21 cellular contexts compared by ENCODE assay signal in genomic region chr3:128588147-128588546, GRCh38.
A peak's percentile ranks its signal among the peaks of the same experiment; 100 is the strongest.
DNase-seq lines count a peak whose midpoint lies in the region; ATAC-seq, FAIRE-seq and TF ChIP-seq lines count a peak whose summit lies in the region.
"Had no signal": no experiment of that assay in that cellular context is flagged by ENCODE, and none has a peak within 500 bp of the region (broad histone marks: within the 10 kb centered on the region; RNA-seq: fewer than 3 reads in every experiment).

No MANE protein-coding gene starts in this region.

- TF ChIP-seq CTCF in HEK293 (tag by site-specific recombination; IDR thresholded peaks at IDR 0.05) (no peak), K562 (IDR thresholded peaks at IDR 0.05 in 2 of 3, conservative IDR thresholded peaks at IDR 0.05 in 1 of 3; ENCODE audit: insufficient read depth in 2 of 3, low read depth in 1 of 3, low read length in 3 of 3) (no peak)

- no peak; the same call in 2 of the 3 replicates for ATAC-seq in K562
- ATAC-seq in GM21825 (IDR thresholded peaks at IDR 0.05; ENCODE audit: unreplicated experiment): no peak
- ATAC-seq in GM21381 (IDR thresholded peaks at IDR 0.05; ENCODE audit: unreplicated experiment): no peak
- ATAC-seq: GM23338 had no signal

- no peaks in the 10 kb centered on the region for H3K9me3 ChIP-seq in HEK293 (ENCODE audit: control insufficient read depth, insufficient read depth, low read depth, low read length)
- H3K9me3 ChIP-seq in K562 (replicated peaks; ENCODE audit: control insufficient read depth, insufficient read depth, low read depth, low read length): no peaks in the 10 kb centered on the region
- H3K9me3 ChIP-seq: SJSA1 had no signal

- H3K4me2 ChIP-seq in K562 (ENCODE audit: insufficient read depth, low read length): no peak overlapping the region
- H3K4me2 ChIP-seq: GM23338 had no signal

- no peaks in the 10 kb centered on the region for H3K4me1 ChIP-seq in HEK293 (ENCODE audit: control insufficient read depth, insufficient read depth, low read length)
- H3K4me1 ChIP-seq in K562 (replicated peaks in 1 of 2; ENCODE audit: control insufficient read depth in 2 of 2, insufficient read depth in 2 of 2, low read length in 2 of 2): peaks cover 14 to 23% of the 10 kb centered on the region in 2 experiments
- H3K4me1 ChIP-seq: SJSA1 had no signal

- WGBS in K562 (ENCODE audit: insufficient coverage, low coverage, missing lambda C conversion rate): 33% methylated on average over 10 of the region's 10 CpGs

- H4K20me1 ChIP-seq in K562 (replicated peaks; ENCODE audit: control insufficient read depth, insufficient read depth, low read length): no peaks in the 10 kb centered on the region

- no peak for TF ChIP-seq EP300 in K562 (IDR thresholded peaks at IDR 0.05; ENCODE audit: low read length)

- CTCF ChIA-PET in HEK293 (lab: Yijun Ruan, JAX): interaction anchor here (0.6 kb wide), 1 partner anchor 230 kb away, joined by 4 read pairs; no protein-coding TSS in a partner anchor
- CTCF ChIA-PET in K562 (lab: Yijun Ruan, JAX; ENCODE audit: low intra/inter-chr PET ratio): no interaction called here

- POLR2A ChIA-PET in HEK293 (lab: Yijun Ruan, JAX) (no interaction called here), K562 (lab: Yijun Ruan, JAX) (no interaction called here)

- H3K27ac ChIP-seq in HEK293 (ENCODE audit: extremely low read depth, low read depth, low read length): no peak overlapping the region
- H3K27ac ChIP-seq in K562 (ENCODE audit: extremely low read depth, low read depth, low read length): no peak overlapping the region
- H3K27ac ChIP-seq: SJSA1 had no signal

- DNase-seq in Kasumi-1 (lab: John Stamatoyannopoulos, UW) (peak; percentile 86 to 88), NOMO-1 treated with dmso at 0.1 percent for 144 hours (lab: John Stamatoyannopoulos, UW; ENCODE audit: unreplicated experiment) (peak; percentile 44), K562 (ENCODE audit: extremely low read depth in 1 of 4, low spot score in 3 of 4) (no peak), NCI-H748 (lab: John Stamatoyannopoulos, UW; ENCODE audit: unreplicated experiment) (no peak)
- no peak for DNase-seq in stimulated activated naive CD4-positive, alpha-beta T cell treated with Interleukin-2 at 50 U/mL for 16 hours (lab: John Stamatoyannopoulos, UW)
- DNase-seq: ACHN; C1 segment of cervical spinal cord; CD8-positive, alpha-beta memory T cell; DMS53; EL; HCEC 1CT; NCI-H1092; NCI-H1436 treated with DMSO at 0.1 percent for 48 hours; NCI-H2029; NCI-H774 had no signal

- no peak for FAIRE-seq in K562 (lab: Jason Lieb, UNC)
- FAIRE-seq: GM12892 had no signal

- no peaks in the 10 kb centered on the region for H3K79me2 ChIP-seq in K562 (ENCODE audit: control insufficient read depth, insufficient read depth, low read length)

- H3K36me3 ChIP-seq in HEK293 (ENCODE audit: control insufficient read depth in 2 of 2, insufficient read depth in 1 of 2, low read length in 2 of 2) (no peaks in the 10 kb centered on the region), K562 (ENCODE audit: control insufficient read depth, insufficient read depth, low read length) (no peaks in the 10 kb centered on the region)
- H3K36me3 ChIP-seq: SJSA1 had no signal

- no peak overlapping the region for H2AFZ ChIP-seq in K562 (ENCODE audit: low read depth, low read length)
- H2AFZ ChIP-seq: GM23338 had no signal

- in situ Hi-C loops in K562 (cut with MboI): no loop called here

- no peaks in the 10 kb centered on the region for H3K9me1 ChIP-seq in K562 (ENCODE audit: control insufficient read depth, insufficient read depth, low read length)

- no peak for TF ChIP-seq RAD21 in K562 (CRISPR knock-in tag; conservative IDR thresholded peaks at IDR 0.05 in 1 of 2, IDR thresholded peaks at IDR 0.05 in 1 of 2)

- no peak for TF ChIP-seq POLR2A in K562 (conservative IDR thresholded peaks at IDR 0.05)

- peak overlapping the region in 1 of 2 experiments; percentile 58; a peak in 1 of 4 replicates for H3K9ac ChIP-seq in K562 (ENCODE audit: insufficient read depth in 1 of 2, low read depth in 2 of 2, low read length in 2 of 2)

- intact Hi-C loops in K562 (cut with micrococcal nuclease): loop anchor here (10.0 kb wide), 1 partner anchor 153 kb away; no protein-coding TSS in a partner anchor

- H3K27me3 ChIP-seq in K562 (ENCODE audit: control insufficient read depth in 2 of 2, insufficient read depth in 2 of 2, low read length in 2 of 2): no peaks in the 10 kb centered on the region
- H3K27me3 ChIP-seq: SJSA1 had no signal

- no TSS peak for BruUV-seq in K562 (replicated peaks; lab: Mats Ljungman, UMichigan)

- H3K4me3 ChIP-seq in HEK293 (ENCODE audit: low read depth, low read length): no peak overlapping the region
- H3K4me3 ChIP-seq in K562: no peak overlapping the region
- H3K4me3 ChIP-seq: GM23338, SJSA1 had no signal

TF ChIP-seq in HEK293, 187 proteins besides CTCF, POLR2A, EP300 and RAD21 (continues in another document):
- TF ChIP-seq ZNF664 (tag by site-specific recombination; IDR thresholded peaks at IDR 0.05): no peak
- no peak for TF ChIP-seq INSM2 (tag by site-specific recombination; IDR thresholded peaks at IDR 0.05)
- no peak for TF ChIP-seq ZNF335 (tag by site-specific recombination; conservative IDR thresholded peaks at IDR 0.05)
- TF ChIP-seq ZNF148 (tag by site-specific recombination; IDR thresholded peaks at IDR 0.05; ENCODE audit: borderline replicate concordance): no peak
- no peak for TF ChIP-seq MEIS1 (CRISPR knock-in tag; IDR thresholded peaks at IDR 0.05; ENCODE audit: borderline replicate concordance)

TF ChIP-seq in K562, 482 proteins besides CTCF, POLR2A, EP300 and RAD21:
- no peak for TF ChIP-seq NEUROD1 (IDR thresholded peaks at IDR 0.05; ENCODE audit: borderline replicate concordance, low read depth, low read length, partially characterized antibody)
- TF ChIP-seq PRDM10 (IDR thresholded peaks at IDR 0.05; ENCODE audit: partially characterized antibody): peak; percentile 82
- TF ChIP-seq NFRKB (IDR thresholded peaks at IDR 0.05; ENCODE audit: low read depth): no peak

Comparison
In these comparisons a context has a peak if more than half of its experiments do, and no peak if none do; other contexts are left out.
1. DNase-seq: peak in Kasumi-1 (2 of 2) and NOMO-1 treated with dmso at 0.1 percent for 144 hours (single experiment); none in K562 (0 of 4), NCI-H748 (single experiment) and stimulated activated naive CD4-positive, alpha-beta T cell treated with Interleukin-2 at 50 U/mL for 16 hours (single experiment).
2. Of the 44 proteins assayed by ChIP-seq in both K562 and HEK293: peak only in K562: PRDM10; only in HEK293: none; in both: none; in neither: 43.